In genomic region chr3:106176734-106177133, GRCh38 we compare ENCODE assay signal across 8 cellular contexts.
DNase-seq lines count a peak whose midpoint lies in the region; ATAC-seq, FAIRE-seq and TF ChIP-seq lines count a peak whose summit lies in the region.

No MANE protein-coding gene starts in this region.

- TF ChIP-seq POLR2A in GM18505 (IDR thresholded peaks at IDR 0.05; ENCODE audit: borderline replicate concordance, extremely low read depth, insufficient read depth, insufficient read length) (no peak), GM12878 (IDR thresholded peaks at IDR 0.05; ENCODE audit: low read depth, low read length) (no peak)

- TF ChIP-seq RAD21 in GM12878 (IDR thresholded peaks at IDR 0.05; ENCODE audit: insufficient read depth, low read depth, low read length) = peak; percentile 37; the same call in 1 of the 2 replicates

- peak; percentile 5 to 67; a peak in 1 of 4 replicates for TF ChIP-seq EP300 in GM12878 (IDR thresholded peaks at IDR 0.05; ENCODE audit: borderline replicate concordance in 1 of 2, control insufficient read depth in 1 of 2, low read depth in 2 of 2, low read length in 2 of 2)

- WGBS in GM12878 (ENCODE audit: insufficient coverage, insufficient replicate concordance, low lambda C conversion rate, missing lambda C conversion rate) = 2% methylated on average over 3 of the region's 3 CpGs
- WGBS in psoas muscle, 3 donors = 39 to 51% (median 40%) methylated on average over 3 of the region's 3 CpGs
- WGBS in mammary epithelial cell (ENCODE audit: low coverage, missing lambda C conversion rate) = 86% methylated on average over 3 of the region's 3 CpGs

- peak; percentile 74 for FAIRE-seq in GM12878 (lab: Jason Lieb, UNC)

- H3K4me1 ChIP-seq in GM12878 (ENCODE audit: control insufficient read depth, insufficient read depth, low read length) (peaks cover 39% of the 10 kb centered on the region), psoas muscle (no peaks in the 10 kb centered on the region), mammary epithelial cell (ENCODE audit: insufficient read depth, low read length) (no peaks in the 10 kb centered on the region)

- H3K27ac ChIP-seq in GM12878 (ENCODE audit: control insufficient read depth, insufficient read depth) = peak overlapping the region; percentile 75
- H3K27ac ChIP-seq in psoas muscle = no peak overlapping the region
- no peak overlapping the region for H3K27ac ChIP-seq in mammary epithelial cell (ENCODE audit: insufficient read depth, low read depth, low read length)

- dilution Hi-C loops in mammary epithelial cell (cut with HindIII; ENCODE audit: low sequenced_read_pairs) = no loop called here

- intact Hi-C loops in GM12878 (cut with micrococcal nuclease; ENCODE audit: unreplicated experiment) (loop anchor here (1.0 to 2.0 kb wide), 2 partner anchors 8 to 340 kb away; no protein-coding TSS in a partner anchor), psoas muscle (cut with DNase I) (no loop called here), mammary epithelial cell (cut with micrococcal nuclease) (no loop called here)

- H3K36me3 ChIP-seq in GM12878 (ENCODE audit: control insufficient read depth in 2 of 2, insufficient read depth in 2 of 2, low read length in 1 of 2) (no peaks in the 10 kb centered on the region), psoas muscle (ENCODE audit: insufficient read depth in 1 of 2, low read depth in 1 of 2) (no peaks in the 10 kb centered on the region), mammary epithelial cell (ENCODE audit: insufficient read depth, low read length) (no peaks in the 10 kb centered on the region)

- peak overlapping the region; percentile 32; the same call in 1 of the 2 replicates for H3K9ac ChIP-seq in GM12878 (ENCODE audit: control insufficient read depth, insufficient read depth, low read length)
- no peak overlapping the region for H3K9ac ChIP-seq in mammary epithelial cell (ENCODE audit: insufficient read depth, low read length)

- BruUV-seq in GM12878 (replicated peaks; lab: Mats Ljungman, UMichigan) = no TSS peak
- no TSS peak for BruUV-seq in mammary epithelial cell (replicated peaks; lab: Mats Ljungman, UMichigan)

- H3K4me2 ChIP-seq in GM12878 (ENCODE audit: control insufficient read depth, insufficient read depth) = peak overlapping the region; percentile 45
- H3K4me2 ChIP-seq in mammary epithelial cell (ENCODE audit: insufficient read depth, low read depth, low read length) = no peak overlapping the region

- CTCF ChIA-PET in GM12878 (lab: Yijun Ruan, JAX) (no interaction called here), mammary epithelial cell (lab: Charles Lee; ENCODE audit: low non-redundant PET) (no interaction called here)

- H2AFZ ChIP-seq in GM12878 (ENCODE audit: control insufficient read depth, low read depth, low read length) = peak overlapping the region; percentile 38
- no peak overlapping the region for H2AFZ ChIP-seq in mammary epithelial cell (ENCODE audit: low read depth, low read length)

- H3K9me3 ChIP-seq in GM12878 (replicated peaks; ENCODE audit: control insufficient read depth, insufficient read depth, low read length) (peaks cover 9% of the 10 kb centered on the region), psoas muscle (no peaks in the 10 kb centered on the region), mammary epithelial cell (replicated peaks; ENCODE audit: insufficient read depth, low read length) (no peaks in the 10 kb centered on the region)

- ATAC-seq in GM18505 (IDR thresholded peaks at IDR 0.05; ENCODE audit: unreplicated experiment) (peak; percentile 92), HG02852 (IDR thresholded peaks at IDR 0.05; ENCODE audit: unreplicated experiment) (peak; percentile 92), GM12878 (peak; percentile 91), psoas muscle (no peak)

- DNase-seq in SIG-M5 (lab: John Stamatoyannopoulos, UW) (peak; percentile 6), GM12878 (ENCODE audit: low read depth, low spot score) (peak; percentile 88), psoas muscle (no peak), mammary epithelial cell (no peak), NCI-H1105 (lab: John Stamatoyannopoulos, UW) (no peak)
- peak; percentile 27 for DNase-seq in stimulated activated CD8-positive, alpha-beta memory T cell treated with anti-CD3 and anti-CD28 coated beads, Interleukin-12 subunit alpha, Interleukin-12 subunit beta, amount 100 ng/mL, for 1 hour (ENCODE audit: low read depth)

- H3K79me2 ChIP-seq in GM12878 (ENCODE audit: control insufficient read depth, insufficient read depth, low read length) (no peaks in the 10 kb centered on the region), mammary epithelial cell (ENCODE audit: insufficient read depth, low read length) (no peaks in the 10 kb centered on the region)

- in situ Hi-C loops in GM12878 (cut with MboI) = no loop called here
- in situ Hi-C loops in mammary epithelial cell (cut with MboI; ENCODE audit: low sequenced_read_pairs in 2 of 2) = no loop called here

- SMC1A ChIA-PET in GM12878 (lab: Charles Lee; ENCODE audit: uncharacterized antibody, unreplicated experiment) = interaction anchor here (0.9 to 5.2 kb wide), 14 partner anchors 8 to 341 kb away, joined by 3 to 89 read pairs (median 4); no protein-coding TSS in a partner anchor

- H3K4me3 ChIP-seq in GM12878 = 0 out of 2 replicates have a peak overlapping the region, but pooled peaks have one; percentile 11
- H3K4me3 ChIP-seq in psoas muscle = no peak overlapping the region
- no peak overlapping the region for H3K4me3 ChIP-seq in mammary epithelial cell (replicated peaks in 1 of 3; ENCODE audit: insufficient read depth in 1 of 3, low read depth in 2 of 3, low read length in 3 of 3)

- H4K20me1 ChIP-seq in GM12878 (ENCODE audit: control insufficient read depth, insufficient read depth) (no peaks in the 10 kb centered on the region), mammary epithelial cell (ENCODE audit: insufficient read depth, low read length) (no peaks in the 10 kb centered on the region)

- RAD21 ChIA-PET in GM12878 (lab: Charles Lee; ENCODE audit: unreplicated experiment) = interaction anchor here (1.0 to 8.4 kb wide), 9 partner anchors 9 to 378 kb away, joined by 3 to 99 read pairs (median 4); no protein-coding TSS in a partner anchor

- POLR2A ChIA-PET in GM12878 (lab: Charles Lee) = interaction anchor here (0.9 to 1.0 kb wide), 2 partner anchors 74 to 126 kb away, joined by 3 read pairs; no protein-coding TSS in a partner anchor

- H3K27me3 ChIP-seq in GM12878 (replicated peaks in 1 of 2; ENCODE audit: control insufficient read depth in 2 of 2, insufficient read depth in 2 of 2, low read length in 1 of 2) (no peaks in the 10 kb centered on the region), psoas muscle (ENCODE audit: insufficient read depth in 3 of 3, low read length in 2 of 3) (peaks cover 0 to 1% (median 0%) of the 10 kb centered on the region in 3 donors), mammary epithelial cell (ENCODE audit: insufficient read depth, low read length) (no peaks in the 10 kb centered on the region)

- no peak for TF ChIP-seq CTCF in GM12878 (IDR thresholded peaks at IDR 0.05 in 2 of 3, conservative IDR thresholded peaks at IDR 0.05 in 1 of 3; ENCODE audit: control insufficient read depth in 2 of 3, extremely low read depth in 1 of 3, insufficient read depth in 1 of 3, low read depth in 3 of 3, low read length in 3 of 3)
- no peak for TF ChIP-seq CTCF in psoas muscle (IDR thresholded peaks at IDR 0.05)
- no peak for TF ChIP-seq CTCF in mammary epithelial cell (conservative IDR thresholded peaks at IDR 0.05 in 1 of 2, IDR thresholded peaks at IDR 0.05 in 1 of 2; ENCODE audit: extremely low read depth in 1 of 2, insufficient read depth in 1 of 2, low read depth in 1 of 2, low read length in 2 of 2)

TF ChIP-seq in GM12878, 131 proteins besides CTCF, POLR2A, EP300 and RAD21 (continues in another document):
- TF ChIP-seq BCL3 (IDR thresholded peaks at IDR 0.05; ENCODE audit: borderline replicate concordance, insufficient read depth, low read depth, low read length, poor library complexity, severe bottlenecking) = peak; percentile 83
- TF ChIP-seq IKZF1 (conservative IDR thresholded peaks at IDR 0.05) = peak; percentile 43; the same call in 1 of the 2 replicates
- no peak for TF ChIP-seq ZNF622 (IDR thresholded peaks at IDR 0.05)
- TF ChIP-seq RUNX3 (IDR thresholded peaks at IDR 0.05; ENCODE audit: low read length) = peak; percentile 91
- TF ChIP-seq NBN (IDR thresholded peaks at IDR 0.05) = peak; percentile 58; the same call in 1 of the 2 replicates
- TF ChIP-seq LARP7 (IDR thresholded peaks at IDR 0.05) = no peak
- peak; percentile 74; the same call in 1 of the 2 replicates for TF ChIP-seq PAX5 (IDR thresholded peaks at IDR 0.05; ENCODE audit: borderline replicate concordance, low read depth, low read length)
- no peak for TF ChIP-seq SIN3A (IDR thresholded peaks at IDR 0.05; ENCODE audit: low read depth, low read length)
- TF ChIP-seq MTA3 (IDR thresholded peaks at IDR 0.05; ENCODE audit: borderline replicate concordance, low read length) = peak; percentile 79; the same call in 1 of the 2 replicates
- TF ChIP-seq BRCA1 (IDR thresholded peaks at IDR 0.05; ENCODE audit: low read depth, low read length) = no peak
- no peak for TF ChIP-seq HDGF (IDR thresholded peaks at IDR 0.05)
- TF ChIP-seq SREBF2 (IDR thresholded peaks at IDR 0.05; ENCODE audit: low read length) = no peak
- peak; percentile 74 for TF ChIP-seq MTA2 (IDR thresholded peaks at IDR 0.05; ENCODE audit: low read depth)

Comparison
In these comparisons a context has a peak if more than half of its experiments do, and no peak if none do; other contexts are left out.
1. ATAC-seq: peak in GM18505 (single experiment), HG02852 (single experiment) and GM12878 (single experiment); none in psoas muscle (0 of 4).
2. DNase-seq: peak in SIG-M5 (single experiment), GM12878 (single experiment) and stimulated activated CD8-positive, alpha-beta memory T cell treated with anti-CD3 and anti-CD28 coated beads, Interleukin-12 subunit alpha, Interleukin-12 subunit beta, amount 100 ng/mL, for 1 hour (single experiment); none in psoas muscle (0 of 2), mammary epithelial cell (single experiment) and NCI-H1105 (single experiment).